In genomic region chr2:9952286-9952737, GRCh38 we compare ENCODE assay signal across 1 cellular context.
A peak's percentile ranks its signal among the peaks of the same experiment; 100 is the strongest.
TF ChIP-seq lines count a peak whose summit lies in the region.

No MANE protein-coding gene starts in this region.

TF ChIP-seq in HepG2, 621 proteins besides CTCF, POLR2A, EP300 and RAD21 (continued from another document):
- no peak for TF ChIP-seq ZNF276 (CRISPR knock-in tag; IDR thresholded peaks at IDR 0.05; ENCODE audit: low read depth)
- no peak for TF ChIP-seq ZNF513 (CRISPR knock-in tag; conservative IDR thresholded peaks at IDR 0.05)
- no peak for TF ChIP-seq EEA1 (CRISPR knock-in tag; IDR thresholded peaks at IDR 0.05; ENCODE audit: borderline replicate concordance)
- 0 out of 2 replicates have a peak, but pooled peaks have one; percentile 2 for TF ChIP-seq ELF3 (CRISPR knock-in tag; IDR thresholded peaks at IDR 0.05)
- TF ChIP-seq KMT2A (CRISPR knock-in tag; IDR thresholded peaks at IDR 0.05), result no peak
- TF ChIP-seq ZNF33B (CRISPR knock-in tag; IDR thresholded peaks at IDR 0.05), result no peak
- TF ChIP-seq GTF2F1 (IDR thresholded peaks at IDR 0.05; ENCODE audit: low read length), result no peak
- TF ChIP-seq ZNF335 (CRISPR knock-in tag; IDR thresholded peaks at IDR 0.05), result no peak
- TF ChIP-seq ZNF639 (CRISPR knock-in tag; conservative IDR thresholded peaks at IDR 0.05), result no peak
- 0 out of 2 replicates have a peak, but pooled peaks have one; percentile 2 for TF ChIP-seq HDAC1 (CRISPR knock-in tag; IDR thresholded peaks at IDR 0.05)
- no peak for TF ChIP-seq ARID2 (CRISPR knock-in tag; IDR thresholded peaks at IDR 0.05; ENCODE audit: borderline replicate concordance)
- TF ChIP-seq HMGA1 (CRISPR knock-in tag; conservative IDR thresholded peaks at IDR 0.05), result no peak
- TF ChIP-seq NFATC3 (CRISPR knock-in tag; IDR thresholded peaks at IDR 0.05), result no peak
- no peak for TF ChIP-seq HOXA5 (CRISPR knock-in tag; IDR thresholded peaks at IDR 0.05)
- 0 out of 2 replicates have a peak, but pooled peaks have one; percentile 31 for TF ChIP-seq ZNF709 (CRISPR knock-in tag; IDR thresholded peaks at IDR 0.05)
- TF ChIP-seq ZBTB2 (CRISPR knock-in tag; IDR thresholded peaks at IDR 0.05; ENCODE audit: low read depth), result no peak
- TF ChIP-seq PPARG (CRISPR knock-in tag; conservative IDR thresholded peaks at IDR 0.05), result 0 out of 2 replicates have a peak, but pooled peaks have one; percentile 11
- no peak for TF ChIP-seq ZNF160 (CRISPR knock-in tag; IDR thresholded peaks at IDR 0.05)
- TF ChIP-seq ZIK1 (CRISPR knock-in tag; IDR thresholded peaks at IDR 0.05; ENCODE audit: borderline replicate concordance, low read depth), result 0 out of 2 replicates have a peak, but pooled peaks have one; percentile 2
- TF ChIP-seq STAT6 (CRISPR knock-in tag; IDR thresholded peaks at IDR 0.05; ENCODE audit: borderline replicate concordance), result no peak
- TF ChIP-seq TFDP1 (CRISPR knock-in tag; IDR thresholded peaks at IDR 0.05; ENCODE audit: borderline replicate concordance), result no peak
- TF ChIP-seq FLYWCH1 (CRISPR knock-in tag; IDR thresholded peaks at IDR 0.05), result no peak
- 0 out of 2 replicates have a peak, but pooled peaks have one; percentile 49 for TF ChIP-seq ZNF670 (CRISPR knock-in tag; IDR thresholded peaks at IDR 0.05; ENCODE audit: borderline replicate concordance)
- TF ChIP-seq ZFP37 (CRISPR knock-in tag; IDR thresholded peaks at IDR 0.05; ENCODE audit: borderline replicate concordance), result no peak
- 0 out of 2 replicates have a peak, but pooled peaks have one; percentile 37 for TF ChIP-seq THAP8 (CRISPR knock-in tag; IDR thresholded peaks at IDR 0.05; ENCODE audit: borderline replicate concordance)
- no peak for TF ChIP-seq ZFP91 (CRISPR knock-in tag; IDR thresholded peaks at IDR 0.05; ENCODE audit: borderline replicate concordance)
- TF ChIP-seq NFIB (CRISPR knock-in tag; IDR thresholded peaks at IDR 0.05; ENCODE audit: borderline replicate concordance), result no peak
- 0 out of 2 replicates have a peak, but pooled peaks have one; percentile 4 for TF ChIP-seq CEBPG (CRISPR knock-in tag; IDR thresholded peaks at IDR 0.05)
- no peak for TF ChIP-seq ASH2L (IDR thresholded peaks at IDR 0.05; ENCODE audit: insufficient read length, low read depth, low read length)
- TF ChIP-seq ZNF816 (CRISPR knock-in tag; IDR thresholded peaks at IDR 0.05; ENCODE audit: borderline replicate concordance), result 0 out of 2 replicates have a peak, but pooled peaks have one; percentile 20
- no peak for TF ChIP-seq BHLHE40 (IDR thresholded peaks at IDR 0.05; ENCODE audit: low read length)
- TF ChIP-seq ZSCAN21 (CRISPR knock-in tag; IDR thresholded peaks at IDR 0.05; ENCODE audit: borderline replicate concordance), result 0 out of 2 replicates have a peak, but pooled peaks have one; percentile 8
- TF ChIP-seq MZF1 (CRISPR knock-in tag; IDR thresholded peaks at IDR 0.05; ENCODE audit: borderline replicate concordance), result no peak
- no peak for TF ChIP-seq RAD51 (IDR thresholded peaks at IDR 0.05; ENCODE audit: borderline replicate concordance)
- peak; percentile 0; the same call in 1 of the 2 replicates for TF ChIP-seq ZNF547 (CRISPR knock-in tag; IDR thresholded peaks at IDR 0.05)
- 0 out of 2 replicates have a peak, but pooled peaks have one; percentile 10 for TF ChIP-seq GATAD2A (CRISPR knock-in tag; IDR thresholded peaks at IDR 0.05)
TF ChIP-seq in HepG2: peak in this region for 15.
